Comparison of ENCODE assay signal across 27 cellular contexts in the genomic region with DNA sequence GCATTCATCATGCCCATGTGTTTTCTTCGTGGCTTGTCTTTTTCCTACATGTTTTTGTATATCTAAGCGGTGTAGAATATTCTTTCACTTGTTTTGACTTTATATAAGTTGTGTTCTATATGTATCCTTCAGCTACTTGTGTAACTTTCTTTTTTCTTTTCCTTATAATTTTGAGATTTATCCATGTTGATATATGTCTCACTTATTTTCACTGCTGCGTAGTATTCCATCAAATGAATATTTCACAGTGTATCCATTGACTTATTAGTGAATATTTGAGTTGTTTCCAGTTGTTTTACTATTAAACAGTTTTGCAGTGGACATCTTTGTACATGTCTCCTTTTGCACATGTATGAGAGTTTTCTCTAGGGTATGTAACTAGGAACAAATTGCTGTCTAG. TPM values are rescaled to one million over a fixed set of nuclear protein-coding genes. Genes with fewer than 3 reads are reported as not detected.
"Had no signal": no experiment of that assay in that cellular context is flagged by ENCODE, and none has a peak within 500 bp of the region (broad histone marks: within the 10 kb centered on the region; RNA-seq: fewer than 3 reads in every experiment).

No MANE protein-coding gene starts in this region.

- H3K9me3 ChIP-seq: ascending aorta, Peyer's patch, SJCRH30, SK-N-SH had no signal

- DNase-seq: activated CD4-positive, alpha-beta T cell treated with anti-CD3 and anti-CD28 coated beads for 4 hours; activated CD8-positive, alpha-beta T cell treated with anti-CD3 and anti-CD28 coated beads for 36 hours; activated naive CD4-positive, alpha-beta T cell treated with anti-CD3 and anti-CD28 coated beads, Interleukin-2, amount 50 U/mL, for 16 hours; activated T-cell treated with anti-CD3 and anti-CD28 coated beads, Interleukin-2, amount 50 U/mL, for 24 hours; amniotic stem cell; NCI-H1092; NCI-H1417; NCI-H1694; NCI-H2029; NCI-H2107; NCI-H2171 treated with DMSO at 0.1 percent for 48 hours; NCI-H226; NCI-H526 treated with DMSO at 0.1 percent for 48 hours; NCI-H82; NK-92 treated with Interleukin-12 subunit alpha and Interleukin-12 subunit beta, amount 100 ng/mL, for 24 hours; Peyer's patch; Right ventricle myocardium superior; SJCRH30; SK-N-SH; T-helper 1 cell had no signal

- H3K4me3 ChIP-seq: ascending aorta, Peyer's patch, SJCRH30 had no signal

- H3K4me3 Mint-ChIP-seq: activated CD8-positive, alpha-beta T cell treated with anti-CD3 and anti-CD28 coated beads for 36 hours; activated T-cell treated with anti-CD3 and anti-CD28 coated beads, Interleukin-2, amount 50 U/mL, for 24 hours; brain; central memory CD8-positive, alpha-beta T cell had no signal

- H3K27ac ChIP-seq: KMS-11, RWPE1, SJCRH30 had no signal

- H3K27me3 ChIP-seq: ascending aorta, Peyer's patch, SJCRH30 had no signal

- H3K27me3 Mint-ChIP-seq: activated CD8-positive, alpha-beta T cell treated with anti-CD3 and anti-CD28 coated beads for 36 hours; activated T-cell treated with anti-CD3 and anti-CD28 coated beads, Interleukin-2, amount 50 U/mL, for 24 hours; brain; central memory CD8-positive, alpha-beta T cell had no signal

- H3K4me1 ChIP-seq: SJCRH30 had no signal

- ATAC-seq: activated CD4-positive, CD25-positive, alpha-beta regulatory T cell treated with anti-CD3 and anti-CD28 coated beads, Interleukin-2, amount 50 U/mL, for 24 hours; activated CD8-positive, alpha-beta T cell treated with anti-CD3 and anti-CD28 coated beads for 36 hours had no signal

- H3K36me3 ChIP-seq: ascending aorta, Peyer's patch, SJCRH30 had no signal

- H3K27ac Mint-ChIP-seq: activated CD8-positive, alpha-beta T cell treated with anti-CD3 and anti-CD28 coated beads for 36 hours; activated T-cell treated with anti-CD3 and anti-CD28 coated beads, Interleukin-2, amount 50 U/mL, for 24 hours; activated T-helper 2 cell treated with anti-CD3 and anti-CD28 coated beads, Interferon-gamma antibody, Interleukin-2, Interleukin-4, amounts not matched to agents 10 μg/mL and 5 μg/mL and 100 μg/mL, durations not matched to agents 14 hours and 24 hours and 36 hours had no signal

- H3K9me3 Mint-ChIP-seq: central memory CD8-positive, alpha-beta T cell had no signal

RNA-seq across cellular contexts. Expression of a gene that starts 50.8 kb away (rescaled TPM):
- total RNA-seq: SJCRH30 had no signal
